Comparison of ENCODE assay signal across 24 cellular contexts in genomic region chr6:125211352-125211751, GRCh38. TPM values are rescaled to one million over a fixed set of nuclear protein-coding genes. Genes with fewer than 3 reads are reported as not detected.
A peak's percentile ranks its signal among the peaks of the same experiment; 100 is the strongest.
DNase-seq lines count a peak whose midpoint lies in the region; ATAC-seq and TF ChIP-seq lines count a peak whose summit lies in the region.
"Had no signal": no experiment of that assay in that cellular context is flagged by ENCODE, and none has a peak within 500 bp of the region (broad histone marks: within the 10 kb centered on the region; RNA-seq: fewer than 3 reads in every experiment).

No MANE protein-coding gene starts in this region.

- TF ChIP-seq CTCF in gastrocnemius medialis (IDR thresholded peaks at IDR 0.05 in 4 of 5, conservative IDR thresholded peaks at IDR 0.05 in 1 of 5) (no peak), GM10248 (IDR thresholded peaks at IDR 0.05; ENCODE audit: control extremely low read depth, extremely low read depth, low read depth, missing control alignments) (no peak)

- H2BK5ac ChIP-seq in mesenchymal stem cell (ENCODE audit: low read depth, low read length, poor library complexity, severe bottlenecking), result no peak overlapping the region

- H3K18ac ChIP-seq in mesenchymal stem cell (ENCODE audit: low read depth in 1 of 2, low read length in 2 of 2), result no peak overlapping the region

- H3K9ac ChIP-seq in mesenchymal stem cell (ENCODE audit: low read length), result no peak overlapping the region
- H3K9ac ChIP-seq: BLaER1 had no signal

- CTCF ChIA-PET in GM10248 (lab: Yijun Ruan, JAX), result interaction anchor here (1.5 to 4.8 kb wide), 2 partner anchors 10 to 18 kb away, joined by 3 to 23 read pairs; no protein-coding TSS in a partner anchor

- POLR2A ChIA-PET in GM10248 (lab: Yijun Ruan, JAX), result no interaction called here

- no peak overlapping the region for H2BK120ac ChIP-seq in mesenchymal stem cell (ENCODE audit: low read depth, low read length)

- no peak for TF ChIP-seq POLR2A in gastrocnemius medialis (IDR thresholded peaks at IDR 0.05)

- no peak overlapping the region for H2AFZ ChIP-seq in mesenchymal stem cell (ENCODE audit: low read depth, low read length)

- H3K27me3 ChIP-seq in mesenchymal stem cell (ENCODE audit: control insufficient read depth in 1 of 2, insufficient read depth in 1 of 2, low read length in 2 of 2) (no peaks in the 10 kb centered on the region), gastrocnemius medialis (no peaks in the 10 kb centered on the region)
- H3K27me3 ChIP-seq: BLaER1 had no signal

- H2BK15ac ChIP-seq in mesenchymal stem cell (ENCODE audit: low read depth, poor library complexity, severe bottlenecking), result no peak overlapping the region

- H3K4ac ChIP-seq in mesenchymal stem cell (ENCODE audit: low read depth in 1 of 2, low read length in 2 of 2), result no peak overlapping the region

- H3K4me1 ChIP-seq in mesenchymal stem cell (ENCODE audit: control insufficient read depth, insufficient read depth, low read depth, low read length) (peaks cover 2% of the 10 kb centered on the region), gastrocnemius medialis (peaks cover 70 to 82% of the 10 kb centered on the region in 2 donors)
- H3K4me1 ChIP-seq: BE2C, BLaER1 had no signal

- H3K9me3 ChIP-seq in mesenchymal stem cell (ENCODE audit: control insufficient read depth, low read length) (no peaks in the 10 kb centered on the region), gastrocnemius medialis (no peaks in the 10 kb centered on the region)
- H3K9me3 ChIP-seq: BE2C, BLaER1 had no signal

- no peak overlapping the region for H3K4me2 ChIP-seq in mesenchymal stem cell (ENCODE audit: low read length, poor library complexity, severe bottlenecking)
- H3K4me2 ChIP-seq: BLaER1 had no signal

- H3K27ac ChIP-seq in mesenchymal stem cell (ENCODE audit: low read length, poor library complexity, severe bottlenecking) (no peak overlapping the region), gastrocnemius medialis (peak overlapping the region in 3 of 4 donors; percentile 38 to 90 (median 77))
- H3K27ac ChIP-seq: BLaER1 had no signal

- DNase-seq in NCI-H187 (lab: John Stamatoyannopoulos, UW) (peak; percentile 11 to 23), NCI-H187 treated with DMSO at 0.1 percent for 48 hours (lab: John Stamatoyannopoulos, UW) (peak; percentile 7), mesenchymal stem cell (no peak), gastrocnemius medialis (no peak), NCI-H1048 (lab: John Stamatoyannopoulos, UW) (no peak), left ventricle myocardium superior (no peak), GM10248 (ENCODE audit: extremely low spot score) (no peak)
- DNase-seq: 8988T; ACHN; BE2C; C1 segment of cervical spinal cord; CD4-positive, alpha-beta memory T cell; CD4-positive, CD25-positive, alpha-beta regulatory T cell; CD8-positive, alpha-beta memory T cell; COR-L47; DMS 273 treated with DMSO at 0.1 percent for 48 hours; DMS153; DMS53; DMS79; DND-41; EL; GDM1 had no signal

- no peak overlapping the region for H3K14ac ChIP-seq in mesenchymal stem cell (ENCODE audit: low read length in 2 of 2)

- peak overlapping the region; percentile 49 for H2AK5ac ChIP-seq in mesenchymal stem cell (ENCODE audit: low read length, severe bottlenecking)

- intact Hi-C loops in gastrocnemius medialis (cut with DNase I; ENCODE audit: low total_unique reads), result no loop called here
- intact Hi-C loops in left ventricle myocardium superior (cut with micrococcal nuclease), result no loop called here

- H3K79me1 ChIP-seq in mesenchymal stem cell (replicated peaks; ENCODE audit: low read length, poor library complexity, severe bottlenecking), result peaks cover 13% of the 10 kb centered on the region

- H3K36me3 ChIP-seq in mesenchymal stem cell (ENCODE audit: control insufficient read depth in 1 of 2, insufficient read depth in 2 of 2, low read depth in 1 of 2, low read length in 2 of 2) (no peaks in the 10 kb centered on the region), gastrocnemius medialis (no peaks in the 10 kb centered on the region)
- H3K36me3 ChIP-seq: BE2C, BLaER1 had no signal

- no peak overlapping the region for H3K4me3 ChIP-seq in mesenchymal stem cell (ENCODE audit: insufficient read depth in 1 of 2, low read depth in 1 of 2, low read length in 2 of 2)
- H3K4me3 ChIP-seq in gastrocnemius medialis, result no peak overlapping the region
- H3K4me3 ChIP-seq: BLaER1 had no signal

- 91% methylated on average over 6 of the region's 6 CpGs for WGBS in mesenchymal stem cell

- H4K91ac ChIP-seq in mesenchymal stem cell (ENCODE audit: low read length), result no peak overlapping the region

- H2BK12ac ChIP-seq in mesenchymal stem cell (ENCODE audit: low read length in 2 of 2), result no peak overlapping the region

- in situ Hi-C loops in gastrocnemius medialis (cut with MboI; ENCODE audit: low sequenced_read_pairs in 4 of 4), result no loop called here

- ATAC-seq in gastrocnemius medialis (no peak), left ventricle myocardium superior (no peak)

- H4K8ac ChIP-seq in mesenchymal stem cell (ENCODE audit: low read length), result no peak overlapping the region

- no peak overlapping the region for H3K23ac ChIP-seq in mesenchymal stem cell (ENCODE audit: low read length in 2 of 2)

RNA-seq across cellular contexts. Expression of gene TPD52L1, which starts 57.8 kb away (rescaled TPM):
- 6.5 TPM for polyA plus RNA-seq in mesenchymal stem cell (2013, experiment 1 of 2)
- polyA plus RNA-seq in mesenchymal stem cell (2013, experiment 2 of 2), result 5.5 TPM
- 100 to 1,000 TPM in 3 of 4 donors, 10 to 100 TPM in 1; 47.6 to 152 (median 123) TPM for total RNA-seq in gastrocnemius medialis
- 57.8 TPM for total RNA-seq in left ventricle myocardium superior
- total RNA-seq: CD4-positive, CD25-positive, alpha-beta regulatory T cell; CD8-positive, alpha-beta memory T cell had no signal
- polyA plus RNA-seq: CD14-positive monocyte had no signal

Comparison
In these comparisons a context has a peak if more than half of its experiments do, and no peak if none do; other contexts are left out.
1. DNase-seq: peak in NCI-H187 (2 of 2) and NCI-H187 treated with DMSO at 0.1 percent for 48 hours (single experiment); none in mesenchymal stem cell (single experiment), gastrocnemius medialis (0 of 2), NCI-H1048 (single experiment), left ventricle myocardium superior (single experiment) and GM10248 (single experiment).